ENCODE assay signal across 1 cellular context in the genomic region with DNA sequence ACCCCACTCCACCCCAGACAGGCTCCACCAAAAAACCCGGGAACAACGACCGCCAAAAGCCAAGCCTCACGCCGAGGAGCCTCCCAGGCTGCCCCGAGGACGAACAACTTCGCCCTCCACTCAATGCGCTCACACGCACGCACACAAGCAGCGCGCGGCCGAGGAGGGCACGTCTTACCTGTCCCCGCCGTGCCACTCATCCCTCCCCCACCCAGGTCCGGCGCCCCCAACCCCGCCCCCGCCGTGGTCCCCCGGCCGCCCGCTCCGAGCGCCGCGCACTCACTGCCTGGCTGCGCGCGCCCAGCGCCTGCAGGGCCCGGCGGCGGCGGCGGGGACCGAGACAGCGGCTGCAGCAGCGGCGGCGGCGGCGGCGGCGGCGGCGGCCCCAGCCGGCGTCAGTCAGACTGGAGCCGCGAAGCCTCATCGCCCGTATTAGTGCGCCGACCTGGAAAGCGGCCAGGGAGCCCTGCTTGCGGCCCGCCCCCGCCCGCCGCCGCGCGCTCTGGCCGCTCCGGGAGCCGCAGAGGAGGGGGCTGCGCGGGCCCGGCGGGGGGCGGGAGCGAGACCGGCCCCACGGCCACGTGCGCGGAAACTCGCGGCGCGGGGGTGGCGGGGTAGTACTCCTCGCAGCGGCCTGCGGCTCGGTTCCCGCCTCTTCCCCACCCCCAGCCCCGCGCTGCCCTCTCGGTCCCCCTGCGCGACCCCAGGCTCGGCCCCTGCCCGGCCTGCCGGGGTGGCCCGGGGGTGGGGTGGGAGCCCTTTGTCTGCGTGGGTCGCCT.
TF ChIP-seq lines count a peak whose summit lies in the region.

Gene SMAD9 (minus strand): TSS at position 406 of the 779 bp plus-strand sequence. CDS start 40,549 bp downstream, outside the sequence.

TF ChIP-seq in GM12878, 131 proteins besides CTCF, POLR2A, EP300 and RAD21 (continued from another document):
- TF ChIP-seq SRF (IDR thresholded peaks at IDR 0.05; ENCODE audit: low read depth in 2 of 2, low read length in 2 of 2) = no peak
TF ChIP-seq in GM12878: peak in this region for 1.
